ENCODE assay signal across 20 cellular contexts in the genomic region with DNA sequence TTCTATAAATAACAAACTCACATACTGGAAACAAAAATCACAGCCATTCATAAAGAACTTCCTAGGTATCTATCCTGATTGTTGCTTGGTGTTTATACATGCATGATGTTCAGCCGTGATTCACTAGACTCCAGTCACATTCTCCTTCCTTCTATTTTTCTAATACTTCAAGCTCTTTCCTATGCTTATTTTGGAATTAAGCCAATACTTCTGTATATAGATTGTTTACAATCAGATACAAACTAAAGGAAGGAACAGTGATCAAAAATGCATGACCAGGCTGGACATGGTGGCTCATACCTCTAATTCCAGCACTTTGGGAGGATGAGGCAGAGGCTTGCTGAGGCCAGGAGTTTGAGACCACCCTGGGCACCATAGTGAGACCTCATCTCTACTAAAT.
"Had no signal": no experiment of that assay in that cellular context is flagged by ENCODE, and none has a peak within 500 bp of the region (broad histone marks: within the 10 kb centered on the region; RNA-seq: fewer than 3 reads in every experiment).

No MANE protein-coding gene starts in this region.

- H3K4me3 ChIP-seq: coronary artery, prostate gland, sigmoid colon, upper lobe of right lung had no signal

- H3K27ac ChIP-seq: coronary artery, prostate gland, sigmoid colon, upper lobe of right lung had no signal

- ATAC-seq: activated CD8-positive, alpha-beta memory T cell treated with anti-CD3 and anti-CD28 coated beads, Interleukin-2, amount 10 ng/mL, durations not matched to agents 7 days and 5 days; activated naive CD4-positive, alpha-beta T cell treated with anti-CD3 and anti-CD28 coated beads, Interleukin-2, amount 50 U/mL, for 72 hours; natural killer cell treated with Interleukin-12 subunit alpha and Interleukin-12 subunit beta and Interleukin-15 and Interleukin-18, amount 100 ng/mL, for 72 hours; stimulated activated naive CD8-positive, alpha-beta T cell treated with anti-CD3 and anti-CD28 coated beads, Interleukin-15, Interleukin-2, amounts not matched to agents 100 U/mL and 50 U/mL, for 24 hours; upper lobe of right lung had no signal

- DNase-seq: activated CD4-positive, alpha-beta T cell treated with anti-CD3 and anti-CD28 coated beads for 1 hour; activated CD4-positive, alpha-beta T cell treated with anti-CD3 and anti-CD28 coated beads, Interleukin-2, amount 50 U/mL, for 48 hours; activated CD8-positive, alpha-beta memory T cell treated with anti-CD3 and anti-CD28 coated beads, Interleukin-2, amount 10 ng/mL, durations not matched to agents 7 days and 5 days; activated effector memory CD4-positive, alpha-beta T cell treated with Interleukin-2 at 50 U/mL for 16 hours; activated T-cell treated with anti-CD3 and anti-CD28 coated beads, Interleukin-2, amount 50 U/mL, for 24 hours; caudate nucleus; effector memory CD4-positive, alpha-beta T cell; erythroblast; head of caudate nucleus; occipital lobe; sigmoid colon; stimulated activated CD4-positive, alpha-beta T cell treated with anti-CD3 and anti-CD28 coated beads, Interleukin-4, amount 100 ng/mL, for 1 hour; stimulated activated CD8-positive, alpha-beta memory T cell treated with anti-CD3 and anti-CD28 coated beads, Interleukin-4, amount 100 ng/mL, for 48 hours; stimulated activated naive CD8-positive, alpha-beta T cell treated with anti-CD3 and anti-CD28 coated beads, Interleukin-15, Interleukin-2, amounts not matched to agents 100 U/mL and 50 U/mL, for 24 hours; T1000; upper lobe of right lung had no signal
